Comparison of ENCODE assay signal across 11 cellular contexts in genomic region chr2:234290196-234290595, GRCh38.
DNase-seq lines count a peak whose midpoint lies in the region; ATAC-seq, FAIRE-seq and TF ChIP-seq lines count a peak whose summit lies in the region.
"Had no signal": no experiment of that assay in that cellular context is flagged by ENCODE, and none has a peak within 500 bp of the region (broad histone marks: within the 10 kb centered on the region; RNA-seq: fewer than 3 reads in every experiment).

No MANE protein-coding gene starts in this region.

- no peak overlapping the region for H3K14ac ChIP-seq in mesenchymal stem cell (ENCODE audit: low read length in 2 of 2)

- H2BK5ac ChIP-seq in mesenchymal stem cell (ENCODE audit: low read depth, low read length, poor library complexity, severe bottlenecking) = peak overlapping the region; percentile 11

- H3K4me3 ChIP-seq in A549 = no peak overlapping the region
- no peak overlapping the region for H3K4me3 ChIP-seq in mesenchymal stem cell (ENCODE audit: insufficient read depth in 1 of 2, low read depth in 1 of 2, low read length in 2 of 2)

- H3K27me3 Mint-ChIP-seq in HFFc6 (ENCODE audit: insufficient read depth) (no peaks in the 10 kb centered on the region), WTC11 (ENCODE audit: low read depth) (no peaks in the 10 kb centered on the region)
- no peaks in the 10 kb centered on the region for H3K27me3 Mint-ChIP-seq in activated T-helper 1 cell treated with anti-CD3 and anti-CD28 coated beads, Interleukin-12 subunit alpha, Interleukin-12 subunit beta, Interleukin-2, Interleukin-4 antibody, amounts not matched to agents 30 ng/mL and 10 ng/mL and 1 ng/mL, durations not matched to agents 14 hours and 24 hours and 36 hours (ENCODE audit: insufficient read depth)

- intact Hi-C loops in activated T-helper 1 cell treated with anti-CD3 and anti-CD28 coated beads, Interleukin-12 subunit alpha, Interleukin-12 subunit beta, Interleukin-2, Interleukin-4 antibody, amounts not matched to agents 30 ng/mL and 10 ng/mL and 1 ng/mL, durations not matched to agents 14 hours and 24 hours and 36 hours (cut with micrococcal nuclease) = loop anchor here (1.0 to 10.0 kb wide), 3 partner anchors 18 to 435 kb away; partner anchors contain the start of gene HJURP

- H3K36me3 Mint-ChIP-seq in HFFc6 (ENCODE audit: low read depth) (no peaks in the 10 kb centered on the region), WTC11 (no peaks in the 10 kb centered on the region)
- H3K36me3 Mint-ChIP-seq in activated T-helper 1 cell treated with anti-CD3 and anti-CD28 coated beads, Interleukin-12 subunit alpha, Interleukin-12 subunit beta, Interleukin-2, Interleukin-4 antibody, amounts not matched to agents 30 ng/mL and 10 ng/mL and 1 ng/mL, durations not matched to agents 14 hours and 24 hours and 36 hours (ENCODE audit: low read depth) = peaks cover 6% of the 10 kb centered on the region

- TF ChIP-seq CTCF in A549 (IDR thresholded peaks at IDR 0.05) = no peak
- TF ChIP-seq CTCF in HFFc6 (IDR thresholded peaks at IDR 0.05) = no peak
- no peak for TF ChIP-seq CTCF in WTC11 (IDR thresholded peaks at IDR 0.05)

- WGBS in A549 (ENCODE audit: missing lambda C conversion rate) = 96% methylated on average over 2 of the region's 2 CpGs
- 72% methylated on average over 2 of the region's 2 CpGs for WGBS in mesenchymal stem cell

- peak overlapping the region; percentile 12 for H4K8ac ChIP-seq in mesenchymal stem cell (ENCODE audit: low read length)

- DNase-seq in A549 (ENCODE audit: low read depth in 1 of 2, low spot score in 1 of 2) (no peak), HFFc6 (no peak), mesenchymal stem cell (no peak), Ammon's horn (ENCODE audit: low spot score) (no peak), urothelium cell line (ENCODE audit: low spot score) (no peak), WTC11 (ENCODE audit: low spot score) (no peak), SW480 (ENCODE audit: low spot score) (no peak)
- DNase-seq in activated T-helper 1 cell treated with anti-CD3 and anti-CD28 coated beads, Interleukin-12 subunit alpha, Interleukin-12 subunit beta, Interleukin-2, Interleukin-4 antibody, amounts not matched to agents 30 ng/mL and 10 ng/mL and 1 ng/mL, durations not matched to agents 14 hours and 24 hours and 36 hours (ENCODE audit: low spot score) = no peak
- DNase-seq: GOT3, SHP77 had no signal

- H2BK15ac ChIP-seq in mesenchymal stem cell (ENCODE audit: low read depth, poor library complexity, severe bottlenecking) = peak overlapping the region; percentile 62

- H3K27ac ChIP-seq in A549 = peak overlapping the region; percentile 55 to 83
- peak overlapping the region; percentile 59 for H3K27ac ChIP-seq in mesenchymal stem cell (ENCODE audit: low read length, poor library complexity, severe bottlenecking)
- H3K27ac ChIP-seq: KMS-11 had no signal

- peak overlapping the region; percentile 10 for H3K9ac ChIP-seq in mesenchymal stem cell (ENCODE audit: low read length)
- H3K9ac ChIP-seq: KMS-11 had no signal

- TF ChIP-seq POLR2A in A549 (IDR thresholded peaks at IDR 0.05; ENCODE audit: low read length) = no peak

- H3K4me1 ChIP-seq in A549 (peaks cover 51% of the 10 kb centered on the region), mesenchymal stem cell (ENCODE audit: control insufficient read depth, insufficient read depth, low read depth, low read length) (peaks cover 33% of the 10 kb centered on the region)

- H3K27me3 ChIP-seq in mesenchymal stem cell (ENCODE audit: control insufficient read depth in 1 of 2, insufficient read depth in 1 of 2, low read length in 2 of 2) = no peaks in the 10 kb centered on the region

- CTCF ChIA-PET in A549 (lab: Yijun Ruan, JAX) = interaction anchor here (0.6 to 3.1 kb wide), 9 partner anchors 10 to 210 kb away, joined by 3 to 11 read pairs (median 7); no protein-coding TSS in a partner anchor
- CTCF ChIA-PET in WTC11 (lab: Charles Lee) = interaction anchor here (0.9 to 2.2 kb wide), 3 partner anchors 155 to 827 kb away, joined by 5 to 29 read pairs (median 6); partner anchors contain the start of gene ARL4C

- peak overlapping the region; percentile 81 for H2AK5ac ChIP-seq in mesenchymal stem cell (ENCODE audit: low read length, severe bottlenecking)

- TF ChIP-seq EP300 in A549 (IDR thresholded peaks at IDR 0.05) = no peak

- H3K27ac Mint-ChIP-seq in HFFc6 (peak overlapping the region; percentile 10; the same call in 1 of the 2 replicates), WTC11 (no peak overlapping the region)
- peak overlapping the region; percentile 99 for H3K27ac Mint-ChIP-seq in activated T-helper 1 cell treated with anti-CD3 and anti-CD28 coated beads, Interleukin-12 subunit alpha, Interleukin-12 subunit beta, Interleukin-2, Interleukin-4 antibody, amounts not matched to agents 30 ng/mL and 10 ng/mL and 1 ng/mL, durations not matched to agents 14 hours and 24 hours and 36 hours

- H2BK120ac ChIP-seq in mesenchymal stem cell (ENCODE audit: low read depth, low read length) = no peak overlapping the region

- peak overlapping the region; percentile 31 for H3K4me2 ChIP-seq in A549
- H3K4me2 ChIP-seq in mesenchymal stem cell (ENCODE audit: low read length, poor library complexity, severe bottlenecking) = no peak overlapping the region
- H3K4me2 ChIP-seq: KMS-11 had no signal

- H2AFZ ChIP-seq in mesenchymal stem cell (ENCODE audit: low read depth, low read length) = no peak overlapping the region

- H3K9me3 Mint-ChIP-seq in HFFc6 = no peaks in the 10 kb centered on the region
- H3K9me3 Mint-ChIP-seq in activated T-helper 1 cell treated with anti-CD3 and anti-CD28 coated beads, Interleukin-12 subunit alpha, Interleukin-12 subunit beta, Interleukin-2, Interleukin-4 antibody, amounts not matched to agents 30 ng/mL and 10 ng/mL and 1 ng/mL, durations not matched to agents 14 hours and 24 hours and 36 hours = no peaks in the 10 kb centered on the region
- 0 out of 2 replicates have a peak, but pooled peaks cover 6% of the 10 kb centered on the region for H3K9me3 Mint-ChIP-seq in WTC11

- H3K23ac ChIP-seq in mesenchymal stem cell (ENCODE audit: low read length in 2 of 2) = no peak overlapping the region

- H3K79me1 ChIP-seq in mesenchymal stem cell (replicated peaks; ENCODE audit: low read length, poor library complexity, severe bottlenecking) = peaks cover 7% of the 10 kb centered on the region

- no peak overlapping the region for H3K4ac ChIP-seq in mesenchymal stem cell (ENCODE audit: low read depth in 1 of 2, low read length in 2 of 2)

- H3K9me3 ChIP-seq in A549 = no peaks in the 10 kb centered on the region
- H3K9me3 ChIP-seq in mesenchymal stem cell (ENCODE audit: control insufficient read depth, low read length) = no peaks in the 10 kb centered on the region

- H3K4me3 Mint-ChIP-seq in HFFc6 = no peak overlapping the region
- H3K4me3 Mint-ChIP-seq in activated T-helper 1 cell treated with anti-CD3 and anti-CD28 coated beads, Interleukin-12 subunit alpha, Interleukin-12 subunit beta, Interleukin-2, Interleukin-4 antibody, amounts not matched to agents 30 ng/mL and 10 ng/mL and 1 ng/mL, durations not matched to agents 14 hours and 24 hours and 36 hours = peak overlapping the region; percentile 80
- H3K4me3 Mint-ChIP-seq in WTC11 = no peak overlapping the region

- FAIRE-seq in A549 (lab: Jason Lieb, UNC) (no peak), urothelium cell line (lab: Jason Lieb, UNC) (no peak)

- POLR2A ChIA-PET in A549 (lab: Yijun Ruan, JAX) = interaction anchor here (0.9 kb wide), 1 partner anchor 73 kb away, joined by 3 read pairs; no protein-coding TSS in a partner anchor
- POLR2A ChIA-PET in WTC11 (lab: Charles Lee) = no interaction called here

- TF ChIP-seq RAD21 in A549 (conservative IDR thresholded peaks at IDR 0.05 in 1 of 2, IDR thresholded peaks at IDR 0.05 in 1 of 2) = no peak

- H3K18ac ChIP-seq in mesenchymal stem cell (ENCODE audit: low read depth in 1 of 2, low read length in 2 of 2) = peak overlapping the region in 1 of 2 experiments; percentile 2

- no peak overlapping the region for H4K91ac ChIP-seq in mesenchymal stem cell (ENCODE audit: low read length)

- H2BK12ac ChIP-seq in mesenchymal stem cell (ENCODE audit: low read length in 2 of 2) = peak overlapping the region; percentile 83 to 84

- ATAC-seq in A549 (peak in 1 of 2 experiments; percentile 13; a peak in 3 of 6 replicates), WTC11 (no peak)

- H3K36me3 ChIP-seq in mesenchymal stem cell (ENCODE audit: control insufficient read depth in 1 of 2, insufficient read depth in 2 of 2, low read depth in 1 of 2, low read length in 2 of 2) = no peaks in the 10 kb centered on the region

- H3K4me1 Mint-ChIP-seq in HFFc6 (ENCODE audit: low read depth) = peaks cover 44% of the 10 kb centered on the region
- H3K4me1 Mint-ChIP-seq in activated T-helper 1 cell treated with anti-CD3 and anti-CD28 coated beads, Interleukin-12 subunit alpha, Interleukin-12 subunit beta, Interleukin-2, Interleukin-4 antibody, amounts not matched to agents 30 ng/mL and 10 ng/mL and 1 ng/mL, durations not matched to agents 14 hours and 24 hours and 36 hours (ENCODE audit: low read depth) = peaks cover 93% of the 10 kb centered on the region
- H3K4me1 Mint-ChIP-seq in WTC11 = peaks cover 17% of the 10 kb centered on the region

TF ChIP-seq in A549, 52 proteins besides CTCF, POLR2A, EP300 and RAD21 (continues in another document):
- TF ChIP-seq HOXB13 (CRISPR knock-in tag; IDR thresholded peaks at IDR 0.05; ENCODE audit: low read depth) = no peak
- TF ChIP-seq ZSCAN20 (CRISPR knock-in tag; IDR thresholded peaks at IDR 0.05) = no peak
- TF ChIP-seq, protein P1, sequence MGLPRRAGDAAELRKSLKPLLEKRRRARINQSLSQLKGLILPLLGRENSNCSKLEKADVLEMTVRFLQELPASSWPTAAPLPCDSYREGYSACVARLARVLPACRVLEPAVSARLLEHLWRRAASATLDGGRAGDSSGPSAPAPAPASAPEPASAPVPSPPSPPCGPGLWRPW (IDR thresholded peaks at IDR 0.05) = no peak

TF ChIP-seq in WTC11, 78 proteins besides CTCF, POLR2A, EP300 and RAD21 (continues in another document):
- no peak for TF ChIP-seq HMGA2 (CRISPR knock-in tag; IDR thresholded peaks at IDR 0.05)
- TF ChIP-seq, protein P2, sequence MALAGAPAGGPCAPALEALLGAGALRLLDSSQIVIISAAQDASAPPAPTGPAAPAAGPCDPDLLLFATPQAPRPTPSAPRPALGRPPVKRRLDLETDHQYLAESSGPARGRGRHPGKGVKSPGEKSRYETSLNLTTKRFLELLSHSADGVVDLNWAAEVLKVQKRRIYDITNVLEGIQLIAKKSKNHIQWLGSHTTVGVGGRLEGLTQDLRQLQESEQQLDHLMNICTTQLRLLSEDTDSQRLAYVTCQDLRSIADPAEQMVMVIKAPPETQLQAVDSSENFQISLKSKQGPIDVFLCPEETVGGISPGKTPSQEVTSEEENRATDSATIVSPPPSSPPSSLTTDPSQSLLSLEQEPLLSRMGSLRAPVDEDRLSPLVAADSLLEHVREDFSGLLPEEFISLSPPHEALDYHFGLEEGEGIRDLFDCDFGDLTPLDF (CRISPR knock-in tag; IDR thresholded peaks at IDR 0.05) = no peak
- no peak for TF ChIP-seq GTF2I (CRISPR knock-in tag; conservative IDR thresholded peaks at IDR 0.05)
- no peak for TF ChIP-seq OVOL2 (CRISPR knock-in tag; IDR thresholded peaks at IDR 0.05; ENCODE audit: borderline replicate concordance)
